8 cellular contexts compared by ENCODE assay signal in genomic region chr13:114148521-114148855, GRCh38. TPM values are rescaled to one million over a fixed set of nuclear protein-coding genes. Genes with fewer than 3 reads are reported as not detected.
DNase-seq lines count a peak whose midpoint lies in the region; ATAC-seq and TF ChIP-seq lines count a peak whose summit lies in the region.

No MANE protein-coding gene starts in this region.

- no peak for TF ChIP-seq POLR2A in GM18505 (IDR thresholded peaks at IDR 0.05; ENCODE audit: borderline replicate concordance, extremely low read depth, insufficient read depth, insufficient read length)

- no peak overlapping the region for H3K4me3 Mint-ChIP-seq in type B pancreatic cell
- H3K4me3 Mint-ChIP-seq in MCF 10A (ENCODE audit: unreplicated experiment), result no peak overlapping the region

- BruUV-seq in MCF 10A (replicated peaks; lab: Mats Ljungman, UMichigan), result no TSS peak

- intact Hi-C loops in MCF 10A (cut with micrococcal nuclease), result no loop called here

- H3K36me3 Mint-ChIP-seq in type B pancreatic cell (no peaks in the 10 kb centered on the region), MCF 10A (ENCODE audit: insufficient read depth, unreplicated experiment) (no peaks in the 10 kb centered on the region)

- H3K4me1 Mint-ChIP-seq in type B pancreatic cell (ENCODE audit: unreplicated experiment) (peaks cover 12% of the 10 kb centered on the region), MCF 10A (ENCODE audit: insufficient read depth, unreplicated experiment) (peaks cover 5% of the 10 kb centered on the region)

- TF ChIP-seq CTCF in type B pancreatic cell (conservative IDR thresholded peaks at IDR 0.05) (no peak), MCF 10A (IDR thresholded peaks at IDR 0.05; ENCODE audit: unreplicated experiment) (no peak)

- peak; percentile 91 for DNase-seq in NCI-H748 (lab: John Stamatoyannopoulos, UW; ENCODE audit: unreplicated experiment)
- DNase-seq in activated effector memory CD4-positive, alpha-beta T cell treated with anti-CD3 and anti-CD28 coated beads, Interleukin-2, amount 50 U/mL, for 16 hours, result peak; percentile 92
- DNase-seq in stimulated activated CD8-positive, alpha-beta memory T cell treated with anti-CD3 and anti-CD28 coated beads, Interleukin-15, amount 100 ng/mL, for 48 hours (ENCODE audit: low read depth in 2 of 2), result peak; percentile 78
- no peak for DNase-seq in type B pancreatic cell (ENCODE audit: extremely low spot score, unreplicated experiment)
- DNase-seq in MCF 10A (ENCODE audit: unreplicated experiment), result no peak
- DNase-seq in DMS114 treated with DMSO at 0.1 percent for 48 hours (lab: John Stamatoyannopoulos, UW; ENCODE audit: unreplicated experiment), result no peak

- H3K27me3 Mint-ChIP-seq in type B pancreatic cell (peaks cover 26% of the 10 kb centered on the region), MCF 10A (ENCODE audit: insufficient read depth, unreplicated experiment) (peaks cover 10% of the 10 kb centered on the region)

- H3K9me3 Mint-ChIP-seq in type B pancreatic cell, result peaks cover under 1% of the 10 kb centered on the region
- peaks cover 4% of the 10 kb centered on the region for H3K9me3 Mint-ChIP-seq in MCF 10A (ENCODE audit: unreplicated experiment)

- CTCF ChIA-PET in MCF 10A (lab: Yijun Ruan, JAX), result no interaction called here

- peak; percentile 79 for ATAC-seq in GM18505 (IDR thresholded peaks at IDR 0.05; ENCODE audit: unreplicated experiment)
- ATAC-seq in HG02571 (IDR thresholded peaks at IDR 0.05; ENCODE audit: unreplicated experiment), result peak; percentile 77

- H3K27ac Mint-ChIP-seq in type B pancreatic cell (no peak overlapping the region), MCF 10A (ENCODE audit: low read depth, unreplicated experiment) (no peak overlapping the region)

- POLR2A ChIA-PET in MCF 10A (lab: Yijun Ruan, JAX), result no interaction called here

RNA-seq across cellular contexts. Expression of gene RASA3, which starts 16.1 kb away (rescaled TPM):
- total RNA-seq in type B pancreatic cell (ENCODE audit: low replicate concordance), result 1.9 and 9.3 TPM in 2 replicates
- 9.1 and 12.1 TPM in 2 replicates for total RNA-seq in MCF 10A (2022)

RNA-seq across cellular contexts. Expression of gene CFAP97D2, which starts 30.6 kb away (rescaled TPM):
- not detected in 2 replicates for total RNA-seq in type B pancreatic cell (ENCODE audit: low replicate concordance)
- not detected in 2 replicates for total RNA-seq in MCF 10A (2022)

Comparison
In these comparisons a context has a peak if more than half of its experiments do, and no peak if none do; other contexts are left out.
1. DNase-seq: peak in NCI-H748 (single experiment), activated effector memory CD4-positive, alpha-beta T cell treated with anti-CD3 and anti-CD28 coated beads, Interleukin-2, amount 50 U/mL, for 16 hours (single experiment) and stimulated activated CD8-positive, alpha-beta memory T cell treated with anti-CD3 and anti-CD28 coated beads, Interleukin-15, amount 100 ng/mL, for 48 hours (2 of 2); none in type B pancreatic cell (single experiment), MCF 10A (single experiment) and DMS114 treated with DMSO at 0.1 percent for 48 hours (single experiment).